ENCODE assay signal across 12 cellular contexts in the genomic region with DNA sequence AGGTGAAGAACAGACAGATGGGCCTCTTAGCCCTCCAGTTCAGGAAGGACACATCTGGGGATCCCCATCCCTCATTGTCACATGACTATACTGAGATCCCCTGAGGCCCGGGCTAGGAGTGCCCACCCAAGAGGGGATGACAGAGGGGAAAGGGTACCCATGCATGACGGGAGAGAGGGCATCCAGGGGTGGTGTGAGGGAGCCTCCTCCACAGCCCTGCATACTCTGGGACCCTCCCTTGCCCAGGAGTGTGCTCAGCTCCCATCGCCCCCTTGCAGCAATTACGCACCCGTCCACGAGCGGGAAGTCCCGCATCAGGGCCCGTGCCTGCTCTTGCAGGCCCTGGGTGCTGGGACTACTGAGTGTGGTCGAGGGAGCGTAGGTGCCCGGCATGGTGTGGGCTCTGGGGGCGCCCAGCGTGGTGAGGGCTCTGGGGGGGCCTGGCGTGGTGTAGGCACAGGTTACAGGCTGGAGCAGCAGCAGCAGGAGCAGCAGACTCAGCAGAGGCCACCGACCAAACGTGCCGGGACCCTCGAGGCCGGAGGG. TPM values are rescaled to one million over a fixed set of nuclear protein-coding genes. Genes with fewer than 3 reads are reported as not detected.
DNase-seq lines count a peak whose midpoint lies in the region; ATAC-seq and TF ChIP-seq lines count a peak whose summit lies in the region.
"Had no signal": no experiment of that assay in that cellular context is flagged by ENCODE, and none has a peak within 500 bp of the region (broad histone marks: within the 10 kb centered on the region; RNA-seq: fewer than 3 reads in every experiment).

No MANE protein-coding gene starts in this region.

- no peaks in the 10 kb centered on the region for H4K20me1 ChIP-seq in hepatocyte (ENCODE audit: insufficient read depth, poor library complexity, severe bottlenecking)

- CTCF ChIA-PET in Panc1 (lab: Charles Lee), result no interaction called here

- BruUV-seq in Panc1 (replicated peaks; lab: Mats Ljungman, UMichigan), result no TSS peak

- H3K27ac ChIP-seq in Panc1 (ENCODE audit: low read length) (no peak overlapping the region), hepatocyte (no peak overlapping the region)

- H3K4me2 ChIP-seq in hepatocyte, result peak overlapping the region; percentile 73

- no peaks in the 10 kb centered on the region for H3K9me3 Mint-ChIP-seq in activated CD4-positive, alpha-beta T cell treated with anti-CD3 and anti-CD28 coated beads, Interleukin-2, amount 10 ng/mL, durations not matched to agents 24 days and 14 days
- no peaks in the 10 kb centered on the region for H3K9me3 Mint-ChIP-seq in stimulated activated naive CD8-positive, alpha-beta T cell treated with anti-CD3 and anti-CD28 coated beads, Interleukin-15, amount 100 ng/mL, for 72 hours

- H3K4me3 ChIP-seq in Panc1 (ENCODE audit: low read depth in 2 of 2, low read length in 2 of 2), result no peak overlapping the region
- H3K4me3 ChIP-seq in hepatocyte, result no peak overlapping the region

- no peak overlapping the region for H2AFZ ChIP-seq in hepatocyte

- H3K27me3 Mint-ChIP-seq in activated CD4-positive, alpha-beta T cell treated with anti-CD3 and anti-CD28 coated beads, Interleukin-2, amount 10 ng/mL, durations not matched to agents 24 days and 14 days, result no peaks in the 10 kb centered on the region
- H3K27me3 Mint-ChIP-seq in stimulated activated naive CD8-positive, alpha-beta T cell treated with anti-CD3 and anti-CD28 coated beads, Interleukin-15, amount 100 ng/mL, for 72 hours, result no peaks in the 10 kb centered on the region

- H3K36me3 ChIP-seq in Panc1 (ENCODE audit: control insufficient read depth, insufficient read depth, low read length) (no peaks in the 10 kb centered on the region), hepatocyte (replicated peaks; ENCODE audit: insufficient read depth, low read depth) (no peaks in the 10 kb centered on the region)

- intact Hi-C loops in activated CD4-positive, alpha-beta T cell treated with anti-CD3 and anti-CD28 coated beads, Interleukin-2, amount 10 ng/mL, durations not matched to agents 24 days and 14 days (cut with micrococcal nuclease), result loop anchor here (1.0 to 2.0 kb wide), 3 partner anchors 30 to 72 kb away; partner anchors contain the start of genes DDX28 and DUS2
- intact Hi-C loops in Panc1 (cut with micrococcal nuclease; ENCODE audit: unreplicated experiment), result loop anchor here (5.0 kb wide), 1 partner anchor 50 kb away; no protein-coding TSS in a partner anchor

- POLR2A ChIA-PET in Panc1 (lab: Charles Lee), result no interaction called here

- no peaks in the 10 kb centered on the region for H3K36me3 Mint-ChIP-seq in activated CD4-positive, alpha-beta T cell treated with anti-CD3 and anti-CD28 coated beads, Interleukin-2, amount 10 ng/mL, durations not matched to agents 24 days and 14 days (ENCODE audit: low read depth)

- in situ Hi-C loops in Panc1 (cut with HindIII; ENCODE audit: low pct_unique_long_range_greater_than_20kb, low sequenced_read_pairs), result no loop called here

- H3K9me2 ChIP-seq in hepatocyte (replicated peaks; ENCODE audit: insufficient read depth), result no peaks in the 10 kb centered on the region

- peaks cover 31% of the 10 kb centered on the region for H3K4me1 Mint-ChIP-seq in activated CD4-positive, alpha-beta T cell treated with anti-CD3 and anti-CD28 coated beads, Interleukin-2, amount 10 ng/mL, durations not matched to agents 24 days and 14 days
- H3K4me1 Mint-ChIP-seq in stimulated activated naive CD8-positive, alpha-beta T cell treated with anti-CD3 and anti-CD28 coated beads, Interleukin-15, amount 100 ng/mL, for 72 hours, result peaks cover 50% of the 10 kb centered on the region

- no peaks in the 10 kb centered on the region for H3K9me3 ChIP-seq in Panc1 (ENCODE audit: control insufficient read depth, insufficient read depth, low read depth, low read length)
- H3K9me3 ChIP-seq in hepatocyte (ENCODE audit: low read depth), result no peaks in the 10 kb centered on the region

- ATAC-seq in Panc1 (peak; percentile 29; the same call in 1 of the 2 replicates), HG03520 (IDR thresholded peaks at IDR 0.05; ENCODE audit: unreplicated experiment) (no peak)
- ATAC-seq in stimulated activated naive CD8-positive, alpha-beta T cell treated with anti-CD3 and anti-CD28 coated beads, Interleukin-15, amount 100 ng/mL, for 72 hours, result peak; percentile 10

- no peak for DNase-seq in activated CD4-positive, alpha-beta T cell treated with anti-CD3 and anti-CD28 coated beads, Interleukin-2, amount 10 ng/mL, durations not matched to agents 24 days and 14 days
- DNase-seq in activated CD4-positive, alpha-beta T cell treated with anti-CD3 and anti-CD28 coated beads for 4 hours, result no peak
- no peak for DNase-seq in Panc1 (ENCODE audit: low read depth, low spot score)
- no peak for DNase-seq in hepatocyte (ENCODE audit: low spot score)
- DNase-seq in stimulated activated naive CD8-positive, alpha-beta T cell treated with anti-CD3 and anti-CD28 coated beads, Interleukin-15, amount 100 ng/mL, for 72 hours, result no peak
- DNase-seq in NK-92 treated with Interleukin-12 subunit alpha and Interleukin-12 subunit beta, amount 100 ng/mL, for 24 hours (lab: John Stamatoyannopoulos, UW), result no peak
- no peak for DNase-seq in GM20000 (ENCODE audit: low spot score)

- H3K79me2 ChIP-seq in hepatocyte, result no peaks in the 10 kb centered on the region

- peaks cover 4% of the 10 kb centered on the region; the same call in 1 of the 2 replicates for H3K4me1 ChIP-seq in Panc1 (ENCODE audit: control insufficient read depth, insufficient read depth, low read length)
- peaks cover 6% of the 10 kb centered on the region for H3K4me1 ChIP-seq in hepatocyte (ENCODE audit: insufficient read depth)

- 88% methylated on average over 14 of the region's 20 CpGs for WGBS in hepatocyte (ENCODE audit: low lambda C conversion rate, missing lambda C conversion rate)

- no peak for TF ChIP-seq CTCF in Panc1 (IDR thresholded peaks at IDR 0.05)
- no peak for TF ChIP-seq CTCF in hepatocyte (IDR thresholded peaks at IDR 0.05; ENCODE audit: poor library complexity)
- TF ChIP-seq CTCF in GM20000 (IDR thresholded peaks at IDR 0.05; ENCODE audit: extremely low read depth, missing control alignments), result no peak

- H3K27ac Mint-ChIP-seq in activated CD4-positive, alpha-beta T cell treated with anti-CD3 and anti-CD28 coated beads, Interleukin-2, amount 10 ng/mL, durations not matched to agents 24 days and 14 days, result peak overlapping the region; percentile 76
- peak overlapping the region; percentile 59 to 61 for H3K27ac Mint-ChIP-seq in stimulated activated naive CD8-positive, alpha-beta T cell treated with anti-CD3 and anti-CD28 coated beads, Interleukin-15, amount 100 ng/mL, for 72 hours

- H3K4me3 Mint-ChIP-seq in activated CD4-positive, alpha-beta T cell treated with anti-CD3 and anti-CD28 coated beads, Interleukin-2, amount 10 ng/mL, durations not matched to agents 24 days and 14 days, result peak overlapping the region; percentile 34
- peak overlapping the region; percentile 89 to 93 for H3K4me3 Mint-ChIP-seq in stimulated activated naive CD8-positive, alpha-beta T cell treated with anti-CD3 and anti-CD28 coated beads, Interleukin-15, amount 100 ng/mL, for 72 hours

- no peaks in the 10 kb centered on the region for H3K27me3 ChIP-seq in Panc1 (ENCODE audit: control insufficient read depth, insufficient read depth, low read length)
- H3K27me3 ChIP-seq in hepatocyte, result no peaks in the 10 kb centered on the region

RNA-seq across cellular contexts. Expression of gene DPEP2, which starts 6.5 kb away (rescaled TPM):
- 1.7 and 2.3 TPM in 2 replicates for total RNA-seq in activated CD4-positive, alpha-beta T cell treated with anti-CD3 and anti-CD28 coated beads, Interleukin-2, amount 10 ng/mL, durations not matched to agents 24 days and 14 days
- not detected for total RNA-seq in Panc1 (2021; ENCODE audit: unreplicated experiment)
- not detected for polyA plus RNA-seq in Panc1 (2012; ENCODE audit: insufficient read length)
- not detected in 2 replicates for total RNA-seq in hepatocyte
- polyA plus RNA-seq in hepatocyte, result 1.1 TPM in 1 of 2 replicates, not detected in the other
- total RNA-seq: A673, SK-MEL-5 had no signal
- polyA plus RNA-seq: neural cell had no signal

RNA-seq across cellular contexts. Expression of gene DPEP3, which starts 12.4 kb away (rescaled TPM):
- not detected in 2 replicates for total RNA-seq in activated CD4-positive, alpha-beta T cell treated with anti-CD3 and anti-CD28 coated beads, Interleukin-2, amount 10 ng/mL, durations not matched to agents 24 days and 14 days
- total RNA-seq in Panc1 (2021; ENCODE audit: unreplicated experiment), result not detected
- polyA plus RNA-seq in Panc1 (2012; ENCODE audit: insufficient read length), result not detected
- not detected in 2 replicates for total RNA-seq in hepatocyte
- polyA plus RNA-seq in hepatocyte, result not detected in 2 replicates
- total RNA-seq: A673, fibroblast of villous mesenchyme, SK-MEL-5 had no signal
- polyA plus RNA-seq: neural cell had no signal

RNA-seq across cellular contexts. Expression of gene DPEP2NB, which starts 23.0 kb away (rescaled TPM):
- total RNA-seq in activated CD4-positive, alpha-beta T cell treated with anti-CD3 and anti-CD28 coated beads, Interleukin-2, amount 10 ng/mL, durations not matched to agents 24 days and 14 days, result not detected in 2 replicates
- not detected for total RNA-seq in Panc1 (2021; ENCODE audit: unreplicated experiment)
- not detected for polyA plus RNA-seq in Panc1 (2012; ENCODE audit: insufficient read length)
- not detected in 2 replicates for total RNA-seq in hepatocyte
- polyA plus RNA-seq in hepatocyte, result not detected in 2 replicates
- total RNA-seq: A673, SK-MEL-5 had no signal
- polyA plus RNA-seq: neural cell had no signal

RNA-seq across cellular contexts. Expression of gene SLC12A4, which starts 24.3 kb away (rescaled TPM):
- 40.6 and 44.7 TPM in 2 replicates for total RNA-seq in activated CD4-positive, alpha-beta T cell treated with anti-CD3 and anti-CD28 coated beads, Interleukin-2, amount 10 ng/mL, durations not matched to agents 24 days and 14 days
- total RNA-seq in Panc1 (2021; ENCODE audit: unreplicated experiment), result 31.8 TPM
- polyA plus RNA-seq in Panc1 (2012; ENCODE audit: insufficient read length), result 42.0 TPM
- total RNA-seq in hepatocyte, result 23.7 and 55.2 TPM in 2 replicates
- 63.9 and 65.3 TPM in 2 replicates for polyA plus RNA-seq in hepatocyte

RNA-seq across cellular contexts. Expression of gene DDX28, which starts 30.3 kb away (rescaled TPM):
- total RNA-seq in activated CD4-positive, alpha-beta T cell treated with anti-CD3 and anti-CD28 coated beads, Interleukin-2, amount 10 ng/mL, durations not matched to agents 24 days and 14 days, result 23.9 and 26.1 TPM in 2 replicates
- total RNA-seq in Panc1 (2021; ENCODE audit: unreplicated experiment), result 8.4 TPM
- polyA plus RNA-seq in Panc1 (2012; ENCODE audit: insufficient read length), result 7.3 TPM
- total RNA-seq in hepatocyte, result 8.6 and 11.1 TPM in 2 replicates
- polyA plus RNA-seq in hepatocyte, result 12.5 and 15.0 TPM in 2 replicates
